ENCODE assay signal across 9 cellular contexts in the genomic region with DNA sequence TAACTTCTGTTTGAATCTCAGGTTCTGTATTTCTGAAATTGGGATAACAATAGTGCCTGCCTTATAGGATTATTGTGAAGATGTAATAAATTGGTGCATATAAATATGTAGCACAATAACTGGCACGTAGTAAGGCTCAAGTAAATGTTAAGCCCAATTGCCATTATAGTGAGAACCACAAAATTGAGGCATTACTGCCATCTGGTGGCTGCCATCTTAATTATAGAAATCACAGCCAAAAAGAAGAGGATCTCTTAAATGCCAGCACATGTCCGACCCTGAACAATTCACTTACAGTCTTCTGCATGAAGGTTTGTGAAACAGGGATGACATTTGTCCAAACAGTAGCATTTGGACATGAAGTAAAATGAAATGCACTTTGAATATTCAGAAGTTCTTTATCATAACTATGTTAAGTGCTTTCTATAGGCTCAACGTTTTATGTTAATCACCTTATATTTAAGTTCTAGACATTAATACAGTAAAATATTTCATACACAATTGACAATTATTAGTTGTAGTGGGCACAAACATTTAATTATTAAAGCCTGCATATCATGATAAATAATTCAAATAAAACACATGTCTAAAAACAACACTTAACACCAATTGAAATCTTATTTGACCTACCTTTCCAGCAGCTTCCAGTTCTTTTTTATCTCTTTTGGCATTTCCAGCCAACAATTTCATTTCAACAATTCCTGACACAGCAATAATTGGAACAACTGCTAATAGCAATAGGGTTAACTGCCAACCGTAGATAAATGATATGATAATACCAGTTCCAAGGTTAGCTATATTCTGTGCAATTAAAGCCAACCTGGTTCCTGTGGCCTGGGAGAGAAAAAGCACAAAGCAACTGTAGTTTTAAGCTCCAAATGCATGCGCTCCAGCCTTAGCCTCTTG. TPM values are rescaled to one million over a fixed set of nuclear protein-coding genes. Genes with fewer than 3 reads are reported as not detected.
DNase-seq lines count a peak whose midpoint lies in the region; ATAC-seq, FAIRE-seq and TF ChIP-seq lines count a peak whose summit lies in the region.
"Had no signal": no experiment of that assay in that cellular context is flagged by ENCODE, and none has a peak within 500 bp of the region (broad histone marks: within the 10 kb centered on the region; RNA-seq: fewer than 3 reads in every experiment).

No MANE protein-coding gene starts in this region.

- no peaks in the 10 kb centered on the region for H3K4me1 ChIP-seq in CD8-positive, alpha-beta T cell (ENCODE audit: insufficient read depth, low read length)
- H3K4me1 ChIP-seq in OCI-LY3 (ENCODE audit: low read length) (no peaks in the 10 kb centered on the region), esophagus squamous epithelium (peaks cover 0 to 32% (median 6%) of the 10 kb centered on the region in 3 donors), testis (no peaks in the 10 kb centered on the region)

- H4K20me1 ChIP-seq in OCI-LY3 (ENCODE audit: insufficient read depth, low read length), result no peaks in the 10 kb centered on the region

- H3K36me3 Mint-ChIP-seq in CD8-positive, alpha-beta T cell, result no peaks in the 10 kb centered on the region
- H3K36me3 Mint-ChIP-seq in neural crest cell (ENCODE audit: low read depth), result peaks cover 8% of the 10 kb centered on the region

- H3K4me3 Mint-ChIP-seq in CD8-positive, alpha-beta T cell, result no peak overlapping the region
- no peak overlapping the region for H3K4me3 Mint-ChIP-seq in neural crest cell

- H3K27ac ChIP-seq in CD8-positive, alpha-beta T cell (ENCODE audit: low read depth, low read length), result no peak overlapping the region
- H3K27ac ChIP-seq in OCI-LY3 (ENCODE audit: low read length) (no peak overlapping the region), esophagus squamous epithelium (no peak overlapping the region), testis (no peak overlapping the region)

- peak; percentile 38 to 79 (median 58) for DNase-seq in CD8-positive, alpha-beta T cell
- DNase-seq in HTR-8/SVneo (ENCODE audit: insufficient read length, low spot score), result peak; percentile 9
- peak; percentile 53 for DNase-seq in activated T-cell treated with anti-CD3 and anti-CD28 coated beads for 24 hours (ENCODE audit: low read depth)
- no peak for DNase-seq in esophagus squamous epithelium (lab: John Stamatoyannopoulos, UW)
- DNase-seq in neural crest cell (ENCODE audit: low read depth, low spot score), result peak; percentile 79
- DNase-seq in testis, result peak; percentile 84

- TF ChIP-seq CTCF in CD8-positive, alpha-beta T cell (IDR thresholded peaks at IDR 0.05), result peak; percentile 80
- TF ChIP-seq CTCF in OCI-LY3 (IDR thresholded peaks at IDR 0.05; ENCODE audit: low read depth, low read length) (peak; percentile 80), esophagus squamous epithelium (IDR thresholded peaks at IDR 0.05) (peak; percentile 38 to 79 (median 67)), neural crest cell (conservative IDR thresholded peaks at IDR 0.05) (peak; percentile 86), testis (IDR thresholded peaks at IDR 0.05) (peak; percentile 52 to 75 (median 63))

- 36 to 38% methylated on average over 4 to 5 of the region's 5 CpGs for WGBS in esophagus squamous epithelium, 2 donors
- 50 to 51% methylated on average over 5 of the region's 5 CpGs for WGBS in testis, 2 donors

- intact Hi-C loops in CD8-positive, alpha-beta T cell (cut with DNase I, micrococcal nuclease), result loop anchor here (1.0 to 5.0 kb wide), 3 partner anchors 105 to 490 kb away; no protein-coding TSS in a partner anchor
- intact Hi-C loops in esophagus squamous epithelium (cut with DNase I) (loop anchor here (2.0 kb wide), 1 partner anchor 104 kb away; no protein-coding TSS in a partner anchor), testis (cut with DNase I; ENCODE audit: low total_unique reads) (loop anchor here (5.0 kb wide), 1 partner anchor 105 kb away; no protein-coding TSS in a partner anchor)

- H2AFZ ChIP-seq in OCI-LY3 (ENCODE audit: low read depth, low read length), result no peak overlapping the region

- no peak overlapping the region for H3K9ac ChIP-seq in OCI-LY3 (ENCODE audit: low read length)

- no peaks in the 10 kb centered on the region for H3K9me3 ChIP-seq in CD8-positive, alpha-beta T cell (ENCODE audit: low read length)
- no peaks in the 10 kb centered on the region for H3K9me3 ChIP-seq in OCI-LY3 (ENCODE audit: insufficient read depth, low read length)
- no peaks in the 10 kb centered on the region for H3K9me3 ChIP-seq in esophagus squamous epithelium
- H3K9me3 ChIP-seq in testis, result no peaks in the 10 kb centered on the region

- H3K4me3 ChIP-seq in CD8-positive, alpha-beta T cell (ENCODE audit: low read depth, low read length), result no peak overlapping the region
- H3K4me3 ChIP-seq in OCI-LY3 (ENCODE audit: low read length) (no peak overlapping the region), esophagus squamous epithelium (no peak overlapping the region), testis (no peak overlapping the region)

- CTCF ChIA-PET in CD8-positive, alpha-beta T cell (lab: Charles Lee), result interaction anchor here (0.7 to 13.9 kb wide), 19 partner anchors 8 to 268 kb away, joined by 3 to 386 read pairs (median 5); partner anchors contain the start of gene CROT

- ATAC-seq in CD8-positive, alpha-beta T cell, result peak; percentile 68
- peak; percentile 86 for ATAC-seq in GM19455 (IDR thresholded peaks at IDR 0.05; ENCODE audit: unreplicated experiment)

- H3K27ac Mint-ChIP-seq in CD8-positive, alpha-beta T cell, result no peak overlapping the region
- H3K27ac Mint-ChIP-seq in neural crest cell (ENCODE audit: unreplicated experiment), result no peak overlapping the region

- no peak for TF ChIP-seq POLR2A in esophagus squamous epithelium (IDR thresholded peaks at IDR 0.05)
- TF ChIP-seq POLR2A in testis (IDR thresholded peaks at IDR 0.05), result no peak

- no peaks in the 10 kb centered on the region for H3K36me3 ChIP-seq in CD8-positive, alpha-beta T cell (ENCODE audit: insufficient read depth, low read length)
- H3K36me3 ChIP-seq in OCI-LY3 (replicated peaks; ENCODE audit: low read depth, low read length), result no peaks in the 10 kb centered on the region
- H3K36me3 ChIP-seq in esophagus squamous epithelium, result no peaks in the 10 kb centered on the region
- no peaks in the 10 kb centered on the region for H3K36me3 ChIP-seq in testis (ENCODE audit: low read depth, missing control alignments)

- H3K4me2 ChIP-seq in OCI-LY3 (ENCODE audit: low read length), result no peak overlapping the region

- no peaks in the 10 kb centered on the region for H3K79me2 ChIP-seq in OCI-LY3 (ENCODE audit: low read length)

- FAIRE-seq in HTR-8/SVneo (lab: Jason Lieb, UNC), result no peak

- H3K4me1 Mint-ChIP-seq in CD8-positive, alpha-beta T cell (ENCODE audit: low read depth), result no peaks in the 10 kb centered on the region
- H3K4me1 Mint-ChIP-seq in neural crest cell, result peaks cover 22% of the 10 kb centered on the region

- POLR2A ChIA-PET in CD8-positive, alpha-beta T cell (lab: Charles Lee), result interaction anchor here (0.6 to 1.3 kb wide), 2 partner anchors 100 to 105 kb away, joined by 3 to 4 read pairs; no protein-coding TSS in a partner anchor

- H3K9me3 Mint-ChIP-seq in CD8-positive, alpha-beta T cell, result no peaks in the 10 kb centered on the region
- no peaks in the 10 kb centered on the region for H3K9me3 Mint-ChIP-seq in neural crest cell

- peaks cover 2% of the 10 kb centered on the region for H3K27me3 Mint-ChIP-seq in CD8-positive, alpha-beta T cell (ENCODE audit: low read depth)
- no peaks in the 10 kb centered on the region for H3K27me3 Mint-ChIP-seq in neural crest cell (ENCODE audit: low read depth)

- H3K27me3 ChIP-seq in CD8-positive, alpha-beta T cell (ENCODE audit: insufficient read depth, low read length), result no peaks in the 10 kb centered on the region
- H3K27me3 ChIP-seq in OCI-LY3 (ENCODE audit: low read depth, low read length) (no peaks in the 10 kb centered on the region), esophagus squamous epithelium (no peaks in the 10 kb centered on the region), testis (no peaks in the 10 kb centered on the region)

RNA-seq across cellular contexts. Expression of gene ABCB4, which starts 58.5 kb away (rescaled TPM):
- under 1 TPM; 0.16 to 0.25 TPM for total RNA-seq in CD8-positive, alpha-beta T cell
- total RNA-seq in esophagus squamous epithelium (under 1 TPM in 2 of 4 donors, not detected in 2; 0.38 to 0.76 TPM), neural crest cell (5.8 and 6.7 TPM in 2 replicates), testis (1 to 10 TPM; 2.0 to 2.6 TPM)
- polyA plus RNA-seq in testis (ENCODE audit: insufficient read depth, low read depth, low replicate concordance), result 1.7 TPM
- total RNA-seq: T-helper 2 cell treated with Interferon-gamma antibody and Interleukin-4, amounts not matched to agents 100 ng/mL and 5 ng/mL, for 36 hours had no signal
